ENCODE assay signal across 23 cellular contexts in genomic region chr1:96633695-96634094, GRCh38.
"Had no signal": no experiment of that assay in that cellular context is flagged by ENCODE, and none has a peak within 500 bp of the region (broad histone marks: within the 10 kb centered on the region; RNA-seq: fewer than 3 reads in every experiment).

No MANE protein-coding gene starts in this region.

- ATAC-seq: activated CD8-positive, alpha-beta memory T cell treated with anti-CD3 and anti-CD28 coated beads, Interleukin-2, amount 10 ng/mL, durations not matched to agents 7 days and 5 days; T-helper 17 cell had no signal

- DNase-seq: activated B cell treated with CpG ODN at 0.5 μM for 24 hours; activated CD4-positive, alpha-beta T cell treated with anti-CD3 and anti-CD28 coated beads for 1 hour; activated CD4-positive, alpha-beta T cell treated with anti-CD3 and anti-CD28 coated beads, Interleukin-2, amount 10 ng/mL, durations not matched to agents 24 days and 14 days; activated CD4-positive, alpha-beta T cell treated with anti-CD3 and anti-CD28 coated beads, Interleukin-2, amount 50 U/mL, for 48 hours; activated CD8-positive, alpha-beta memory T cell treated with anti-CD3 and anti-CD28 coated beads, Interleukin-2, amount 10 ng/mL, durations not matched to agents 7 days and 5 days; activated gamma-delta T cell treated with Interleukin-2 at 50 U/mL for 16 hours; activated naive CD4-positive, alpha-beta T cell treated with anti-CD3 and anti-CD28 coated beads, Interleukin-2, amount 10 ng/mL, durations not matched to agents 7 days and 5 days; activated naive CD8-positive, alpha-beta T cell treated with anti-CD3 and anti-CD28 coated beads for 36 hours; activated T-cell treated with anti-CD3 and anti-CD28 coated beads, Interleukin-2, amount 50 U/mL, for 48 hours; anterior cingulate cortex; central memory CD4-positive, alpha-beta T cell; NCI-H1048; NCI-H146; NCI-H187 treated with DMSO at 0.1 percent for 48 hours; NCI-H2171 treated with DMSO at 0.1 percent for 48 hours; NCI-H345; NCI-H510A; NCI-H526 treated with DMSO at 0.1 percent for 48 hours; NCI-H82; SHP77 treated with DMSO at 0.1 percent for 48 hours; T-helper 17 cell; T-helper 9 cell had no signal

- H3K4me3 ChIP-seq: breast epithelium had no signal

- H3K4me1 ChIP-seq: breast epithelium had no signal

- H3K27me3 ChIP-seq: breast epithelium had no signal

- H3K9me3 ChIP-seq: breast epithelium had no signal

- H3K36me3 ChIP-seq: breast epithelium had no signal

- H3K27ac ChIP-seq: breast epithelium had no signal
